28 cellular contexts compared by ENCODE assay signal in the genomic region with DNA sequence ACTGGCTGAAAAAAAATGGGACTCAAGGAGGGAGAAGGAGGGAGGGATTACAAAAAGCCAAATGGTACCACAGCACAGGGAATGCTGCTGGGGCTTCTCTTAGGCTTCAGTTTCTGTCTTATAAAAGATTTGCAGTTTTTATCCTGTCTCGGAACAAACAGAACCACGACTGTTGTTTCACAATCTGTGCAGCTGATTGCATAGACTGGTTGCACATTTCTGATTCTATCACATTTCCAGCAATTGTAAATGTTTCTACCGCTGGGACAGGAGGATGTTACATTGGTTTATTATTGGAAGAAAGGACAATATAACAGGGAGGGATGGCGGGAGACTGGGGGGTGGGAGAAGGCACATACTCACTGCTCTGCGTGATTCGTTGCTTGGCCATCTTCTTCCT.
DNase-seq lines count a peak whose midpoint lies in the region; ATAC-seq, FAIRE-seq and TF ChIP-seq lines count a peak whose summit lies in the region.
"Had no signal": no experiment of that assay in that cellular context is flagged by ENCODE, and none has a peak within 500 bp of the region (broad histone marks: within the 10 kb centered on the region; RNA-seq: fewer than 3 reads in every experiment).

No MANE protein-coding gene starts in this region.

- CTCF ChIA-PET in endothelial cell of umbilical vein (lab: Charles Lee), result no interaction called here

- H3K9me3 ChIP-seq in left ventricle myocardium inferior (replicated peaks) (no peaks in the 10 kb centered on the region), endothelial cell of umbilical vein (replicated peaks; ENCODE audit: control insufficient read depth, insufficient read depth, low read length) (no peaks in the 10 kb centered on the region), T-helper 17 cell (ENCODE audit: control insufficient read depth, low read length, poor library complexity, severe bottlenecking) (no peaks in the 10 kb centered on the region)
- H3K9me3 ChIP-seq: A549, heart right ventricle, mucosa of descending colon, thoracic aorta had no signal

- no peak for TF ChIP-seq POLR2A in endothelial cell of umbilical vein (IDR thresholded peaks at IDR 0.05; ENCODE audit: low read depth, low read length)

- DNase-seq in left ventricle myocardium inferior (no peak), Right ventricle myocardium inferior (ENCODE audit: missing footprints) (no peak), endothelial cell of umbilical vein (ENCODE audit: low read depth, low spot score) (peak; percentile 77), lung microvascular endothelial cell (ENCODE audit: low read depth in 2 of 2) (peak; percentile 27 to 83), progenitor cell of endocrine pancreas (ENCODE audit: low spot score, unreplicated experiment) (no peak), superior temporal gyrus (ENCODE audit: extremely low spot score) (no peak), T-helper 17 cell (no peak)
- DNase-seq: activated CD4-positive, alpha-beta memory T cell treated with anti-CD3 and anti-CD28 coated beads for 36 hours; activated effector memory CD4-positive, alpha-beta T cell treated with Interleukin-2 at 50 U/mL for 16 hours; brain microvascular endothelial cell; DMS79; GOT3; heart right ventricle; left ventricle myocardium superior; mucosa of descending colon; NCI-H1694; NCI-H526 treated with DMSO at 0.1 percent for 48 hours; nephron progenitor cell; posterior cingulate gyrus; stimulated activated CD4-positive, alpha-beta T cell treated with anti-CD3 and anti-CD28 coated beads, Interleukin-1b, Interleukin-23, amount 100 ng/mL, for 48 hours; T1000 had no signal

- peak overlapping the region; percentile 40 for H3K9ac ChIP-seq in endothelial cell of umbilical vein (replicated peaks; ENCODE audit: extremely low read depth, insufficient read depth, low read length)

- H3K4me3 Mint-ChIP-seq in progenitor cell of endocrine pancreas (ENCODE audit: low read depth) (no peak overlapping the region), T-helper 17 cell (no peak overlapping the region)
- H3K4me3 Mint-ChIP-seq: activated CD4-positive, alpha-beta memory T cell treated with anti-CD3 and anti-CD28 coated beads for 36 hours; nephron progenitor cell; stimulated activated memory B cell treated with anti-CD40 and anti-IgM and Interleukin-4, amounts not matched to agents 10 μg/mL and 1 μg/mL and 100 μg/mL, for 72 hours; WTC11 had no signal

- BruUV-seq in endothelial cell of umbilical vein (replicated peaks; lab: Mats Ljungman, UMichigan), result no TSS peak

- H4K20me1 ChIP-seq in endothelial cell of umbilical vein (replicated peaks; ENCODE audit: control insufficient read depth, extremely low read depth, insufficient read depth, low read length), result no peaks in the 10 kb centered on the region

- H3K4me1 ChIP-seq in left ventricle myocardium inferior (no peaks in the 10 kb centered on the region), endothelial cell of umbilical vein (ENCODE audit: control insufficient read depth, extremely low read depth, insufficient read depth, low read length) (peaks cover 9% of the 10 kb centered on the region)

- H3K4me2 ChIP-seq in endothelial cell of umbilical vein (ENCODE audit: insufficient read depth, low read length), result peak overlapping the region; percentile 67
- H3K4me2 ChIP-seq: A549 had no signal

- intact Hi-C loops in left ventricle myocardium inferior (cut with micrococcal nuclease), result no loop called here
- intact Hi-C loops in Right ventricle myocardium inferior (cut with DNase I), result no loop called here
- intact Hi-C loops in endothelial cell of umbilical vein (cut with micrococcal nuclease), result no loop called here

- no peaks in the 10 kb centered on the region for H3K9me1 ChIP-seq in endothelial cell of umbilical vein (replicated peaks; ENCODE audit: control insufficient read depth, extremely low read depth, insufficient read depth, low read length)

- no peaks in the 10 kb centered on the region for H3K36me3 ChIP-seq in left ventricle myocardium inferior
- H3K36me3 ChIP-seq in endothelial cell of umbilical vein (ENCODE audit: control insufficient read depth in 2 of 2, extremely low read depth in 1 of 2, insufficient read depth in 2 of 2, low read length in 2 of 2), result no peaks in the 10 kb centered on the region
- H3K36me3 ChIP-seq: brain microvascular endothelial cell, heart right ventricle, thoracic aorta had no signal

- H3K79me2 ChIP-seq in endothelial cell of umbilical vein (ENCODE audit: control insufficient read depth, insufficient read depth, low read length), result no peaks in the 10 kb centered on the region

- FAIRE-seq in endothelial cell of umbilical vein (lab: Jason Lieb, UNC), result peak; percentile 67
- FAIRE-seq: A549, colon had no signal

- H3K27me3 ChIP-seq in left ventricle myocardium inferior (ENCODE audit: low read depth) (no peaks in the 10 kb centered on the region), endothelial cell of umbilical vein (ENCODE audit: control insufficient read depth in 2 of 2, insufficient read depth in 2 of 2, low read length in 2 of 2) (no peaks in the 10 kb centered on the region)
- H3K27me3 ChIP-seq: brain microvascular endothelial cell, heart right ventricle had no signal

- peaks cover 3% of the 10 kb centered on the region for H3K9me3 Mint-ChIP-seq in progenitor cell of endocrine pancreas (ENCODE audit: low read depth)
- H3K9me3 Mint-ChIP-seq: activated CD4-positive, alpha-beta memory T cell treated with anti-CD3 and anti-CD28 coated beads for 36 hours; nephron progenitor cell; stimulated activated memory B cell treated with anti-CD40 and anti-IgM and Interleukin-4, amounts not matched to agents 10 μg/mL and 1 μg/mL and 100 μg/mL, for 72 hours; WTC11 had no signal

- no peaks in the 10 kb centered on the region for H3K36me3 Mint-ChIP-seq in progenitor cell of endocrine pancreas (ENCODE audit: insufficient read depth)
- peaks cover 8% of the 10 kb centered on the region for H3K36me3 Mint-ChIP-seq in T-helper 17 cell (ENCODE audit: low read depth)
- H3K36me3 Mint-ChIP-seq: activated CD4-positive, alpha-beta memory T cell treated with anti-CD3 and anti-CD28 coated beads for 36 hours; stimulated activated memory B cell treated with anti-CD40 and anti-IgM and Interleukin-4, amounts not matched to agents 10 μg/mL and 1 μg/mL and 100 μg/mL, for 72 hours; WTC11 had no signal

- dilution Hi-C loops in endothelial cell of umbilical vein (cut with MboI; ENCODE audit: extremely low pct_ligation_motif_present, low sequenced_read_pairs), result no loop called here

- no peak for TF ChIP-seq CTCF in left ventricle myocardium inferior (IDR thresholded peaks at IDR 0.05; ENCODE audit: borderline replicate concordance)
- no peak for TF ChIP-seq CTCF in endothelial cell of umbilical vein (IDR thresholded peaks at IDR 0.05; ENCODE audit: extremely low read depth in 1 of 2, insufficient read depth in 1 of 2, low read depth in 1 of 2, low read length in 2 of 2)
- TF ChIP-seq CTCF in progenitor cell of endocrine pancreas (IDR thresholded peaks at IDR 0.05; ENCODE audit: unreplicated experiment), result no peak

- H3K27ac ChIP-seq in left ventricle myocardium inferior (replicated peaks) (peak overlapping the region; percentile 45), endothelial cell of umbilical vein (ENCODE audit: insufficient read depth, low read depth, low read length) (peak overlapping the region; percentile 53)
- H3K27ac ChIP-seq: A549, brain microvascular endothelial cell, HL-60, thoracic aorta had no signal

- H2AFZ ChIP-seq in endothelial cell of umbilical vein (ENCODE audit: low read depth, low read length), result peak overlapping the region; percentile 68

- H3K4me3 ChIP-seq in left ventricle myocardium inferior (no peak overlapping the region), endothelial cell of umbilical vein (replicated peaks in 1 of 3; ENCODE audit: insufficient read depth in 1 of 3, low read depth in 1 of 3, low read length in 3 of 3) (peak overlapping the region in 1 of 3 experiments; percentile 41)
- H3K4me3 ChIP-seq: A549, mucosa of descending colon, thoracic aorta had no signal

- H3K27ac Mint-ChIP-seq in progenitor cell of endocrine pancreas (no peak overlapping the region), T-helper 17 cell (no peak overlapping the region)
- H3K27ac Mint-ChIP-seq: activated CD4-positive, alpha-beta memory T cell treated with anti-CD3 and anti-CD28 coated beads for 36 hours; nephron progenitor cell; stimulated activated memory B cell treated with anti-CD40 and anti-IgM and Interleukin-4, amounts not matched to agents 10 μg/mL and 1 μg/mL and 100 μg/mL, for 72 hours; WTC11 had no signal

- ATAC-seq in Right ventricle myocardium inferior (no peak), T-helper 17 cell (no peak), HG02798 (IDR thresholded peaks at IDR 0.05; ENCODE audit: poor library complexity, unreplicated experiment) (no peak)
- ATAC-seq: A549; left ventricle myocardium superior; mucosa of descending colon; stimulated activated memory B cell treated with anti-CD40 and anti-IgM and Interleukin-4, amounts not matched to agents 10 μg/mL and 1 μg/mL and 100 μg/mL, for 72 hours; WTC11 had no signal

- H3K27me3 Mint-ChIP-seq in progenitor cell of endocrine pancreas (peaks cover 4% of the 10 kb centered on the region), T-helper 17 cell (peaks cover 38% of the 10 kb centered on the region)

- H3K4me1 Mint-ChIP-seq in progenitor cell of endocrine pancreas (ENCODE audit: low read depth) (peaks cover 5% of the 10 kb centered on the region), T-helper 17 cell (no peaks in the 10 kb centered on the region)

- POLR2A ChIA-PET in endothelial cell of umbilical vein (lab: Charles Lee), result no interaction called here

TF ChIP-seq in endothelial cell of umbilical vein, 7 proteins besides CTCF, POLR2A, EP300 and RAD21:
- TF ChIP-seq FOS (IDR thresholded peaks at IDR 0.05; ENCODE audit: borderline replicate concordance, insufficient read depth, low read length), result no peak
- TF ChIP-seq EZH2 (IDR thresholded peaks at IDR 0.05; ENCODE audit: borderline replicate concordance, low read depth, low read length, severe bottlenecking), result no peak
- no peak for TF ChIP-seq JUN (IDR thresholded peaks at IDR 0.05; ENCODE audit: borderline replicate concordance, insufficient read depth, insufficient read length, low read depth)
- TF ChIP-seq, protein P1, sequence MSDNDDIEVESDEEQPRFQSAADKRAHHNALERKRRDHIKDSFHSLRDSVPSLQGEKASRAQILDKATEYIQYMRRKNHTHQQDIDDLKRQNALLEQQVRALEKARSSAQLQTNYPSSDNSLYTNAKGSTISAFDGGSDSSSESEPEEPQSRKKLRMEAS (IDR thresholded peaks at IDR 0.05; ENCODE audit: insufficient read depth, insufficient read length), result no peak
- no peak for TF ChIP-seq POLR2AphosphoS5 (IDR thresholded peaks at IDR 0.05; ENCODE audit: insufficient read depth, low read depth, low read length)
- no peak for TF ChIP-seq GATA2 (IDR thresholded peaks at IDR 0.05; ENCODE audit: insufficient read depth, insufficient read length, low read depth, low read length)
- TF ChIP-seq MYC (IDR thresholded peaks at IDR 0.05; ENCODE audit: low read depth, low read length), result no peak

Comparison
In these comparisons a context has a peak if more than half of its experiments do, and no peak if none do; other contexts are left out.
1. DNase-seq: peak in endothelial cell of umbilical vein (single experiment) and lung microvascular endothelial cell (2 of 2); none in left ventricle myocardium inferior (single experiment), Right ventricle myocardium inferior (single experiment), progenitor cell of endocrine pancreas (single experiment), superior temporal gyrus (single experiment) and T-helper 17 cell (0 of 3).